ENCODE assay signal across 8 cellular contexts in the genomic region with DNA sequence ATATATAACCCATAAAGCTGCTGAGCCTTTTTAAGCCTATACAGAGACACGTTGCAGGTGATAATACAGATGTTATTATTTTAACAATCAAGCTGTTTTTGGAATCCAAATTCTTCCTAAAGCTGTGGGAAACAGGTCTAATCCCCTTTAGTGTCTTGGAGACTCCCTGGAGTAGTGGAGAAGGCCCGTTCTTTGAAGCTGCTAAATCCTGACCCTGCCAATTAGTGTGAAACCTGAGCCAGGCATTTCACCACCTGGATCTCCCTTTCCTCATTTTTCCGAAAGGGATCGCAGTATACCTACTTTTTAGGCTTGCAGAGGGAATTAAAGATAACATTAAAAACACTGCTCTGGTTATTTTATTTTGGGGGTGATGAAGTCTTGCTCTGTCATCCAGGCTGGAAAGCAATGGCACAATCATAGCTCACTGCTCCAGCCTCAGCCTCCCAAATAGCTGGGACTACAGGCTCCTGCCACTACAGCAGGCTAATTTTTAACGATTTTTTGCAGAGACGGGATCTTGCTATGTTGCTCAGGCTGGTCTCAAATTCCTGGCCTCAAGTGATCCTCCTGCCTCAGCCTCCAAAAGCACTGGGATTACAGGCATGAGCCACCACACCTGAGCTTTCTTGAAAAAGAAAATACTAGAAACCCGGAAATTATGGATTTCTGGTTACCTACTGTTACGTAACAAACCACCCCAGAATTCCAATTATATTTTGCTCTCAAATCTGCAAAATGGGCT. TPM values are rescaled to one million over a fixed set of nuclear protein-coding genes. Genes with fewer than 3 reads are reported as not detected.
DNase-seq lines count a peak whose midpoint lies in the region; ATAC-seq and TF ChIP-seq lines count a peak whose summit lies in the region.

No MANE protein-coding gene starts in this region.

- no peak for ATAC-seq in activated CD8-positive, alpha-beta memory T cell treated with anti-CD3 and anti-CD28 coated beads, Interleukin-2, amount 10 ng/mL, durations not matched to agents 7 days and 5 days
- ATAC-seq in GM21447 (IDR thresholded peaks at IDR 0.05; ENCODE audit: unreplicated experiment), result no peak

- peaks cover 5% of the 10 kb centered on the region for H3K36me3 ChIP-seq in suprapubic skin

- peak overlapping the region; percentile 91 for H3K4me3 ChIP-seq in suprapubic skin

- 75% methylated on average over 8 of the region's 8 CpGs for WGBS in suprapubic skin

- H3K4me3 Mint-ChIP-seq in activated CD8-positive, alpha-beta memory T cell treated with anti-CD3 and anti-CD28 coated beads, Interleukin-2, amount 10 ng/mL, durations not matched to agents 7 days and 5 days, result peak overlapping the region; percentile 92
- peak overlapping the region; percentile 98 for H3K4me3 Mint-ChIP-seq in activated CD4-positive, alpha-beta memory T cell treated with anti-CD3 and anti-CD28 coated beads for 36 hours
- peak overlapping the region in 4 of 5 donors; percentile 92 to 99 (median 97) for H3K4me3 Mint-ChIP-seq in immature natural killer cell

- no peaks in the 10 kb centered on the region for H3K9me3 ChIP-seq in suprapubic skin

- H3K9me3 Mint-ChIP-seq in activated CD8-positive, alpha-beta memory T cell treated with anti-CD3 and anti-CD28 coated beads, Interleukin-2, amount 10 ng/mL, durations not matched to agents 7 days and 5 days (ENCODE audit: low read depth), result no peaks in the 10 kb centered on the region
- H3K9me3 Mint-ChIP-seq in activated CD4-positive, alpha-beta memory T cell treated with anti-CD3 and anti-CD28 coated beads for 36 hours, result no peaks in the 10 kb centered on the region
- no peaks in the 10 kb centered on the region for H3K9me3 Mint-ChIP-seq in immature natural killer cell

- peak overlapping the region; percentile 99 for H3K27ac Mint-ChIP-seq in activated CD8-positive, alpha-beta memory T cell treated with anti-CD3 and anti-CD28 coated beads, Interleukin-2, amount 10 ng/mL, durations not matched to agents 7 days and 5 days
- peak overlapping the region; percentile 99 for H3K27ac Mint-ChIP-seq in activated CD4-positive, alpha-beta memory T cell treated with anti-CD3 and anti-CD28 coated beads for 36 hours
- peak overlapping the region; percentile 94 to 99 (median 98) for H3K27ac Mint-ChIP-seq in immature natural killer cell

- H3K27me3 Mint-ChIP-seq in activated CD8-positive, alpha-beta memory T cell treated with anti-CD3 and anti-CD28 coated beads, Interleukin-2, amount 10 ng/mL, durations not matched to agents 7 days and 5 days, result no peaks in the 10 kb centered on the region
- H3K27me3 Mint-ChIP-seq in activated CD4-positive, alpha-beta memory T cell treated with anti-CD3 and anti-CD28 coated beads for 36 hours, result no peaks in the 10 kb centered on the region
- peaks cover 6 to 8% (median 7%) of the 10 kb centered on the region in 3 donors for H3K27me3 Mint-ChIP-seq in immature natural killer cell (ENCODE audit: low read depth in 3 of 3)

- peaks cover 40% of the 10 kb centered on the region for H3K4me1 ChIP-seq in suprapubic skin

- peaks cover 41% of the 10 kb centered on the region for H3K4me1 Mint-ChIP-seq in activated CD8-positive, alpha-beta memory T cell treated with anti-CD3 and anti-CD28 coated beads, Interleukin-2, amount 10 ng/mL, durations not matched to agents 7 days and 5 days
- peaks cover 53% of the 10 kb centered on the region for H3K4me1 Mint-ChIP-seq in activated CD4-positive, alpha-beta memory T cell treated with anti-CD3 and anti-CD28 coated beads for 36 hours (ENCODE audit: low read depth)
- peaks cover 35 to 47% of the 10 kb centered on the region in 2 donors for H3K4me1 Mint-ChIP-seq in immature natural killer cell

- no peak for TF ChIP-seq CTCF in suprapubic skin (IDR thresholded peaks at IDR 0.05)

- intact Hi-C loops in activated CD4-positive, alpha-beta memory T cell treated with anti-CD3 and anti-CD28 coated beads for 36 hours (cut with micrococcal nuclease), result no loop called here

- CTCF ChIA-PET in activated CD8-positive, alpha-beta memory T cell treated with anti-CD3 and anti-CD28 coated beads, Interleukin-2, amount 10 ng/mL, durations not matched to agents 7 days and 5 days (lab: Charles Lee), result interaction anchor here (0.8 to 1.6 kb wide), 7 partner anchors 40 to 146 kb away, joined by 3 to 5 read pairs (median 3); no protein-coding TSS in a partner anchor
- CTCF ChIA-PET in activated CD4-positive, alpha-beta memory T cell treated with anti-CD3 and anti-CD28 coated beads for 36 hours (lab: Charles Lee), result interaction anchor here (1.1 to 1.6 kb wide), 4 partner anchors 52 to 174 kb away, joined by 3 to 5 read pairs (median 3); no protein-coding TSS in a partner anchor

- TF ChIP-seq POLR2A in suprapubic skin (IDR thresholded peaks at IDR 0.05), result no peak

- TF ChIP-seq EP300 in suprapubic skin (IDR thresholded peaks at IDR 0.05), result no peak

- H3K27ac ChIP-seq in suprapubic skin, result peak overlapping the region; percentile 97

- peaks cover 15% of the 10 kb centered on the region for H3K36me3 Mint-ChIP-seq in activated CD8-positive, alpha-beta memory T cell treated with anti-CD3 and anti-CD28 coated beads, Interleukin-2, amount 10 ng/mL, durations not matched to agents 7 days and 5 days
- peaks cover 27% of the 10 kb centered on the region for H3K36me3 Mint-ChIP-seq in activated CD4-positive, alpha-beta memory T cell treated with anti-CD3 and anti-CD28 coated beads for 36 hours
- peaks cover 0 to 2% (median 0%) of the 10 kb centered on the region in 3 donors for H3K36me3 Mint-ChIP-seq in immature natural killer cell

- DNase-seq in activated CD8-positive, alpha-beta memory T cell treated with anti-CD3 and anti-CD28 coated beads, Interleukin-2, amount 10 ng/mL, durations not matched to agents 7 days and 5 days, result no peak
- DNase-seq in activated CD8-positive, alpha-beta memory T cell treated with anti-CD3 and anti-CD28 coated beads, Interleukin-2, amount 50 U/mL, for 48 hours, result no peak
- no peak for DNase-seq in activated CD4-positive, alpha-beta memory T cell treated with anti-CD3 and anti-CD28 coated beads for 36 hours
- DNase-seq in immature natural killer cell (no peak), suprapubic skin (ENCODE audit: low spot score in 2 of 2) (no peak), SK-N-DZ (ENCODE audit: low spot score) (no peak), pons (ENCODE audit: low spot score) (no peak)

- POLR2A ChIA-PET in activated CD4-positive, alpha-beta memory T cell treated with anti-CD3 and anti-CD28 coated beads for 36 hours (lab: Charles Lee), result interaction anchor here (1.0 to 4.5 kb wide), 3 partner anchors 34 to 146 kb away, joined by 3 to 31 read pairs (median 5); a partner anchor contains a TSS

- H3K27me3 ChIP-seq in suprapubic skin, result no peaks in the 10 kb centered on the region

RNA-seq across cellular contexts. Expression of a gene that starts 1.7 kb away (rescaled TPM):
- 10 to 100 TPM; 39.1 to 50.4 TPM for total RNA-seq in activated CD8-positive, alpha-beta memory T cell treated with anti-CD3 and anti-CD28 coated beads, Interleukin-2, amount 10 ng/mL, durations not matched to agents 7 days and 5 days
- 10 to 100 TPM; 39.7 to 43.2 TPM for total RNA-seq in activated CD4-positive, alpha-beta memory T cell treated with anti-CD3 and anti-CD28 coated beads for 36 hours
- 10 to 100 TPM in 1 of 3 donors, 1 to 10 TPM in 2; 6.9 to 21.1 (median 9.7) TPM for polyA plus RNA-seq in immature natural killer cell
- total RNA-seq in suprapubic skin, result 10 to 100 TPM; 12.7 to 33.8 (median 22.5) TPM
- 12.6 and 12.8 TPM in 2 replicates for polyA plus RNA-seq in SK-N-DZ (2014; cell fraction: cytosol; rRNA removed)
- polyA plus RNA-seq in SK-N-DZ (2014; cell fraction: nucleus; rRNA removed), result 25.6 and 34.3 TPM in 2 replicates

RNA-seq across cellular contexts. Expression of a gene that starts 4.9 kb away (rescaled TPM):
- total RNA-seq in activated CD8-positive, alpha-beta memory T cell treated with anti-CD3 and anti-CD28 coated beads, Interleukin-2, amount 10 ng/mL, durations not matched to agents 7 days and 5 days, result 100 to 1,000 TPM; 150 to 192 TPM
- 100 to 1,000 TPM; 227 to 240 TPM for total RNA-seq in activated CD4-positive, alpha-beta memory T cell treated with anti-CD3 and anti-CD28 coated beads for 36 hours
- polyA plus RNA-seq in immature natural killer cell, result 10 to 100 TPM in 2 of 3 donors, 1 to 10 TPM in 1; 4.2 to 31.5 (median 11.1) TPM
- 100 to 1,000 TPM in 1 of 4 donors, 10 to 100 TPM in 3; 21.2 to 128 (median 40.7) TPM for total RNA-seq in suprapubic skin
- polyA plus RNA-seq in SK-N-DZ (2014; cell fraction: cytosol; rRNA removed), result 20.9 and 24.4 TPM in 2 replicates
- 216 and 272 TPM in 2 replicates for polyA plus RNA-seq in SK-N-DZ (2014; cell fraction: nucleus; rRNA removed)
